8 cellular contexts compared by ENCODE assay signal in the genomic region with DNA sequence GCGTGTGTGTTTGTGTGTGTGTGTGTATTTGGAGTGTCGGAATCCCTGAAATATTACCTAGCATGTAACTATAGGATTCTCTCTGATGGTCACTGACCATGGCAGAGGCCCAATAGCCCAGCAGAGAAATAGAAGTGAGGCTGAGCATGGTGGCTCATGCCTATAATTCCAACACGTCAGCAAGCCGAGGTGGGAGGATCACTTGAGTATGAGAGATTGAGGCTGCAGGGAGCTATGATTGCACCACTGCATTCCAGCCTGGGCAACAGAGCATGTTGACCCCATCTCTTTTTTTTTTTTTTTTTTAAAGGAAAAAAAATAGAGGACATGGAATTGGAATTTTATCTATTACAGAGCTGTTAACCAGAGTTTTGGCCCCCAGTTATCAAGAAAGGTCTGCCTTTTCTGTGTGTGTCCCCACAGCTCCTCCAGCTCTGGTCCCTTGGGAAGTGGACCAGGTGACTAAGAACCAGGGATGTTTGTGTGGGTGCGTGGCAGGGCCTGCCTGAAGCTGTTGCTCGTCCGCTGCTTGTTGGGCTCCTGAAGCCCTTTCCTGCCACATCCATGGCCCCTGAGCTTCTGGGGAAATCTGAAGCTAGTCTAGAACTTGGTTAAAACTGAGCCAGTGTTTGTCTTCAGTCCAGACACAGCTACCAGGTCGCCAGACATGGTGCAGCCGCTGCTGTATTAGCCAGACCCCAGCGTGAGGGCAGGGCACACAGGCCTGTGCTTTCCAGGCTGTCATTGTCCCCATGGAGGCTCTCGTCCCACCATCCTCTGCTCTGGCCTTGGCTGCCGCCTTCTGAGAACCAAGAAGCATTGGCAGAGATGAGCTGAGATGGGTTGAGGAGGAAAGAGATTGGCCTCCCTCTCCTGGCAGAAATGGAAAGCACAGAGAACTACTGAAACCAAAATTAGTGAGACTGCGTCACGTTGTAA. TPM values are rescaled to one million over a fixed set of nuclear protein-coding genes. Genes with fewer than 3 reads are reported as not detected.
A peak's percentile ranks its signal among the peaks of the same experiment; 100 is the strongest.
DNase-seq lines count a peak whose midpoint lies in the region; ATAC-seq and TF ChIP-seq lines count a peak whose summit lies in the region.
"Had no signal": no experiment of that assay in that cellular context is flagged by ENCODE, and none has a peak within 500 bp of the region (broad histone marks: within the 10 kb centered on the region; RNA-seq: fewer than 3 reads in every experiment).

No MANE protein-coding gene starts in this region.

- H2AFZ ChIP-seq in PC-3 (ENCODE audit: low read length) (peak overlapping the region; percentile 72), fibroblast of lung (ENCODE audit: low read length) (peak overlapping the region; percentile 68)

- no peak overlapping the region for H3K27ac ChIP-seq in PC-3 (ENCODE audit: low read length)
- H3K27ac ChIP-seq in fibroblast of lung (ENCODE audit: insufficient read depth, low read length) = no peak overlapping the region

- H3K4me3 ChIP-seq in HFF-Myc (replicated peaks; ENCODE audit: low read depth, low read length) = no peak overlapping the region
- H3K4me3 ChIP-seq in PC-3 (ENCODE audit: low read length) = no peak overlapping the region
- no peak overlapping the region for H3K4me3 ChIP-seq in fibroblast of lung (replicated peaks in 1 of 4; ENCODE audit: control extremely low read depth in 1 of 4, insufficient read depth in 1 of 4, low read depth in 3 of 4, low read length in 4 of 4)

- ATAC-seq in PC-3 (peak; percentile 96), GM21423 (IDR thresholded peaks at IDR 0.05; ENCODE audit: unreplicated experiment) (no peak), GM18867 (IDR thresholded peaks at IDR 0.05; ENCODE audit: unreplicated experiment) (no peak)

- no peaks in the 10 kb centered on the region for H3K79me2 ChIP-seq in PC-3 (ENCODE audit: low read length)
- no peaks in the 10 kb centered on the region for H3K79me2 ChIP-seq in fibroblast of lung (ENCODE audit: control insufficient read depth, insufficient read depth, low read length)

- BruUV-seq in PC-3 (replicated peaks; lab: Mats Ljungman, UMichigan) = no TSS peak

- TF ChIP-seq CTCF in HFF-Myc (IDR thresholded peaks at IDR 0.05; ENCODE audit: low read depth, low read length, missing control alignments) (peak; percentile 65), PC-3 (conservative IDR thresholded peaks at IDR 0.05; ENCODE audit: low read depth, low read length) (peak; percentile 98), fibroblast of lung (conservative IDR thresholded peaks at IDR 0.05 in 1 of 2, IDR thresholded peaks at IDR 0.05 in 1 of 2; ENCODE audit: low read depth in 1 of 2, low read length in 2 of 2) (peak; percentile 81 to 87)

- H3K27me3 ChIP-seq in PC-3 (ENCODE audit: low read length) (peaks cover 14% of the 10 kb centered on the region), fibroblast of lung (ENCODE audit: control insufficient read depth, insufficient read depth, low read length) (no peaks in the 10 kb centered on the region)

- no peak overlapping the region for H3K9ac ChIP-seq in PC-3 (ENCODE audit: low read length)
- no peak overlapping the region for H3K9ac ChIP-seq in fibroblast of lung (ENCODE audit: insufficient read depth, low read length)

- CTCF ChIA-PET in PC-3 (lab: Charles Lee) = interaction anchor here (0.7 to 1.9 kb wide), 4 partner anchors 12 to 130 kb away, joined by 3 to 66 read pairs (median 10); partner anchors contain the start of gene COG2

- H3K4me2 ChIP-seq in PC-3 (ENCODE audit: low read length) (peak overlapping the region; percentile 15; the same call in 1 of the 2 replicates), fibroblast of lung (ENCODE audit: extremely low read depth, insufficient read depth, low read length) (peak overlapping the region; percentile 66)

- H3F3A ChIP-seq in PC-3 (ENCODE audit: low read length, unreplicated experiment) = no peaks in the 10 kb centered on the region

- H4K20me1 ChIP-seq in PC-3 (ENCODE audit: low read length) (no peaks in the 10 kb centered on the region), fibroblast of lung (ENCODE audit: control insufficient read depth, extremely low read depth, insufficient read depth, low read length) (no peaks in the 10 kb centered on the region)

- H3K36me3 ChIP-seq in PC-3 (ENCODE audit: low read depth, low read length) = no peaks in the 10 kb centered on the region
- no peaks in the 10 kb centered on the region for H3K36me3 ChIP-seq in fibroblast of lung (ENCODE audit: control insufficient read depth, insufficient read depth, low read length)

- H3K9me3 ChIP-seq in PC-3 (ENCODE audit: low read length) = no peaks in the 10 kb centered on the region
- H3K9me3 ChIP-seq in fibroblast of lung (ENCODE audit: control insufficient read depth, insufficient read depth, low read depth, low read length) = no peaks in the 10 kb centered on the region

- POLR2A ChIA-PET in PC-3 (lab: Charles Lee; ENCODE audit: unreplicated experiment) = no interaction called here

- intact Hi-C loops in PC-3 (cut with micrococcal nuclease) = loop anchor here (1.0 kb wide), 5 partner anchors 30 to 140 kb away; partner anchors contain the start of gene COG2

- DNase-seq in HFF-Myc (ENCODE audit: extremely low read depth, low read depth) = peak; percentile 54
- peak; percentile 88 for DNase-seq in PC-3
- peak; percentile 51 to 71 for DNase-seq in fibroblast of lung (ENCODE audit: low read depth in 2 of 2)
- peak in 51 of 56 donors; percentile 24 to 85 (median 65) for DNase-seq in nucleus accumbens (lab: John Stamatoyannopoulos, UW)
- DNase-seq in T-helper 2 cell = no peak

- peaks cover 4% of the 10 kb centered on the region; the same call in 1 of the 2 replicates for H3K4me1 ChIP-seq in PC-3 (ENCODE audit: insufficient read depth, low read length)
- peaks cover 7% of the 10 kb centered on the region for H3K4me1 ChIP-seq in fibroblast of lung (ENCODE audit: control insufficient read depth, extremely low read depth, insufficient read depth, low read length)

- H3K9me2 ChIP-seq in PC-3 (replicated peaks; ENCODE audit: low read length) = no peaks in the 10 kb centered on the region

RNA-seq across cellular contexts. Expression of gene CAPN9, which starts 25.5 kb away (rescaled TPM):
- not detected in 2 replicates for total RNA-seq in PC-3 (2014; rRNA removed)
- under 0.01 and 0.17 TPM in 2 replicates for total RNA-seq in fibroblast of lung
- 0.05 TPM in 1 of 2 replicates, not detected in the other for polyA plus RNA-seq in fibroblast of lung
- polyA plus RNA-seq in fibroblast of lung (2012) = not detected in 2 replicates
- polyA minus RNA-seq in fibroblast of lung (ENCODE audit: low replicate concordance) = not detected in 2 replicates
- total RNA-seq: T-helper 2 cell treated with Interferon-gamma antibody and Interleukin-4, amounts not matched to agents 100 ng/mL and 5 ng/mL, for 36 hours had no signal

RNA-seq across cellular contexts. Expression of gene AGT, which starts 58.8 kb away (rescaled TPM):
- 0.35 TPM in 1 of 2 replicates, not detected in the other for total RNA-seq in PC-3 (2014; rRNA removed)
- total RNA-seq in fibroblast of lung = 10.6 and 14.1 TPM in 2 replicates
- 0.38 and 3.7 TPM in 2 replicates for polyA plus RNA-seq in fibroblast of lung
- polyA plus RNA-seq in fibroblast of lung (2012) = 0.22 and 2.7 TPM in 2 replicates
- polyA minus RNA-seq in fibroblast of lung (ENCODE audit: low replicate concordance) = 0.41 and 2.8 TPM in 2 replicates
- total RNA-seq: T-helper 2 cell treated with Interferon-gamma antibody and Interleukin-4, amounts not matched to agents 100 ng/mL and 5 ng/mL, for 36 hours had no signal

Comparison
In these comparisons a context has a peak if more than half of its experiments do, and no peak if none do; other contexts are left out.
1. DNase-seq: peak in HFF-Myc (single experiment), PC-3 (single experiment), fibroblast of lung (2 of 2) and nucleus accumbens (51 of 56); none in T-helper 2 cell (0 of 5).
2. Peak in every context shown above with its lines, with median percentiles within 50 percentile points of each other: CTCF ChIP-seq.